ENCODE assay signal across 8 cellular contexts in the genomic region with DNA sequence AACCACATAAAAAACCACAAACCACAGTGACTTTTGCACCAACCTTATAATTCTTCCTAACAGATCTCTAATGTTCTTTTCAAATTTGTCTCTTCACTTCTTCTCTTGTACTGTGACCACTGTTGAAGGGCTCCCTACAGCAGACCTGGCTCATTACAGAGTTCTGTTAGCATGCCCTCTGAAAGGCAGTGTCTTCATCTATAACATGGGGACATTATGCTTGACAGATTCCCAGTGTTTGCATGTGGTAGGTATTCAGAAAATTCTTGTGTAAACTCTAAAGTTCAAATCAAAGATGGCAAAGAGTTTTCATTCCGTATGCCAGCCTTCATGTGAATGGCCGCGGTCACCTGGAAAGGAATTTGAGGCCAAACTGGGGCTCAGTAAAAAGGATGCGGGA.
"Had no signal": no experiment of that assay in that cellular context is flagged by ENCODE, and none has a peak within 500 bp of the region (broad histone marks: within the 10 kb centered on the region; RNA-seq: fewer than 3 reads in every experiment).

No MANE protein-coding gene starts in this region.

- H3K9ac ChIP-seq: KMS-11 had no signal

- H3K4me1 Mint-ChIP-seq: IgD-negative memory B cell had no signal

- H3K27ac ChIP-seq: HL-60, KMS-11 had no signal

- H3K4me3 ChIP-seq: K562 had no signal

- H3K27ac Mint-ChIP-seq: IgD-negative memory B cell had no signal

- H3K4me3 Mint-ChIP-seq: IgD-negative memory B cell had no signal

- FAIRE-seq: HTR-8/SVneo, K562 had no signal

- DNase-seq: IMR-90, KBM-7, KG1 had no signal

- H3K4me2 ChIP-seq: KMS-11 had no signal

- ATAC-seq: K562 had no signal

- H3K36me3 Mint-ChIP-seq: IgD-negative memory B cell had no signal
